In the genomic region with DNA sequence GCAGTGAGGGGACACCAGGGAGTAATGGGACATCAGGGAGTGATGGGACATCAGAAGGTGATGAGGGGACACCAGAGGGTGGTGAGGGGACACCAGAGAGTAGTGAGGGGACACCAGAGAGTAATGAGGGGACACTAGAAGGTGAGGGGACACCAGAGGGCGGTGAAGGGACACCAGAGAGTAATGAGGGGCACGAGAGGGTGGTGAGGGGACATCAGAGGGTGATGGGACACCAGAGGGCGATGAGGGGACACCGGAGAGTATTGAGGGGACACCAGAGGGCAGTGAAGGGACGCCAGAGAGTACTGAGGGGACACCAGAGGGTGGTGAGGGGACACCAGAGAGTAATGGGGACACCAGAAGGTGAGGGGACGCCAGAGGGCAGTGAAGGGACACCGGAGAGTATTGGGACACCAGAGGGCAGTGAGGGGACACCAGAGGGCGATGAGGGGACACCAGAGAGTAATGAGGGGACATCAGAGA, we compare ENCODE assay signal across 1 cellular context.
TF ChIP-seq lines count a peak whose summit lies in the region.

No MANE protein-coding gene starts in this region.

TF ChIP-seq in IMR-90, 13 proteins besides CTCF, POLR2A, EP300 and RAD21 (continued from another document):
- TF ChIP-seq MXI1 (IDR thresholded peaks at IDR 0.05; ENCODE audit: borderline replicate concordance, low read depth, low read length), result no peak
- TF ChIP-seq CHD1 (IDR thresholded peaks at IDR 0.05; ENCODE audit: low read depth, low read length), result no peak
- TF ChIP-seq FOS (IDR thresholded peaks at IDR 0.05; ENCODE audit: low read depth, low read length), result no peak
- no peak for TF ChIP-seq BHLHE40 (IDR thresholded peaks at IDR 0.05; ENCODE audit: low read depth, low read length)
- TF ChIP-seq NFE2L2 (IDR thresholded peaks at IDR 0.05; ENCODE audit: low read depth, low read length), result no peak
- TF ChIP-seq MAZ (IDR thresholded peaks at IDR 0.05; ENCODE audit: borderline replicate concordance, low read depth, low read length), result no peak
- TF ChIP-seq, protein P1, sequence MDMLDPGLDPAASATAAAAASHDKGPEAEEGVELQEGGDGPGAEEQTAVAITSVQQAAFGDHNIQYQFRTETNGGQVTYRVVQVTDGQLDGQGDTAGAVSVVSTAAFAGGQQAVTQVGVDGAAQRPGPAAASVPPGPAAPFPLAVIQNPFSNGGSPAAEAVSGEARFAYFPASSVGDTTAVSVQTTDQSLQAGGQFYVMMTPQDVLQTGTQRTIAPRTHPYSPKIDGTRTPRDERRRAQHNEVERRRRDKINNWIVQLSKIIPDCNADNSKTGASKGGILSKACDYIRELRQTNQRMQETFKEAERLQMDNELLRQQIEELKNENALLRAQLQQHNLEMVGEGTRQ (IDR thresholded peaks at IDR 0.05; ENCODE audit: low read depth, low read length), result no peak
- TF ChIP-seq CEBPB (IDR thresholded peaks at IDR 0.05; ENCODE audit: low read depth, low read length), result no peak
- TF ChIP-seq RCOR1 (IDR thresholded peaks at IDR 0.05; ENCODE audit: insufficient replicate concordance, low read length), result no peak
